8 cellular contexts compared by ENCODE assay signal in the genomic region with DNA sequence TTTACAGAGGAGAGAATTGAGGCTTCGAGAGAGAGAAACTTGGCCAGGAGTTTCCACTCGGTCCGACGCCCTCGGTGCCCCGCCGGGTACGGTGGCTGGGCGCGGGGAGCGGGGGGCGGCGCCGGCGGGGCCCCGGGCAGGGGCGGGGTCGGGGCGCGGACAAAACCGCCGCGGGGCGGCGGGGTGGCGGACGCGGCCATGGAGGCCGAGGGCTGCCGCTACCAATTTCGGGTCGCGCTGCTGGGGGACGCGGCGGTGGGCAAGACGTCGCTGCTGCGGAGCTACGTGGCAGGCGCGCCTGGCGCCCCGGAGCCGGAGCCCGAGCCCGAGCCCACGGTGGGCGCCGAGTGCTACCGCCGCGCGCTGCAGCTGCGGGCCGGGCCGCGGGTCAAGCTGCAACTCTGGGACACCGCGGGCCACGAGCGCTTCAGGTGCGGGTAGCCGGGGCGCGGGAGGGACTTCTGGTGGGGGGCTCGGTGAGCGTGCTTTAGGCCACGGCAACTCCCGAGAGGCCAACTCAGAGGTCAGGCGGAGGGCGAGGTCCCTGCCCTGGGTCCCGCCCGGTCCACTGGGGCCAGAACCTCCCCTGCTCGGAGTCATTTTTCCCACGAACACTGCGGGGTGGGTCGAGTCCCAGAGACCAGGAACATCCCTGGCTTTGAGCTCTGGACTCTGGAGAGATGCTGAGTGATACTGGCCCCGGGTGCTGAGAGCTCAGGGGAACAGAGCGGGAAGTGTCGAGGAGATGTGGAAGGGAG. TPM values are rescaled to one million over a fixed set of nuclear protein-coding genes. Genes with fewer than 3 reads are reported as not detected.
DNase-seq lines count a peak whose midpoint lies in the region; ATAC-seq and TF ChIP-seq lines count a peak whose summit lies in the region.

No MANE protein-coding gene starts in this region.

- DNase-seq in NCI-H2227 (lab: John Stamatoyannopoulos, UW; ENCODE audit: unreplicated experiment) (peak; percentile 30), NCI-H2227 treated with DMSO at 0.1 percent for 48 hours (lab: John Stamatoyannopoulos, UW) (no peak), NCI-H69 (lab: John Stamatoyannopoulos, UW) (peak; percentile 11), epithelial cell of esophagus (ENCODE audit: low read depth) (no peak), GM19240 (ENCODE audit: insufficient read length, low spot score) (no peak)
- DNase-seq in activated CD4-positive, alpha-beta T cell treated with anti-CD3 and anti-CD28 coated beads for 48 hours: no peak

- no peak for TF ChIP-seq RAD21 in neural cell (conservative IDR thresholded peaks at IDR 0.05)

- no peak for ATAC-seq in GM18868 (IDR thresholded peaks at IDR 0.05; ENCODE audit: unreplicated experiment)

- no peaks in the 10 kb centered on the region for H4K20me1 ChIP-seq in neural cell (ENCODE audit: insufficient read depth)

- H3K4me3 ChIP-seq in epithelial cell of esophagus (ENCODE audit: low read length) (peak overlapping the region; percentile 13), neural cell (ENCODE audit: low read length) (peak overlapping the region; percentile 52)

- no peaks in the 10 kb centered on the region for H3K9me2 ChIP-seq in neural cell (ENCODE audit: insufficient read depth, low read length)

- no peaks in the 10 kb centered on the region for H3K79me2 ChIP-seq in neural cell (replicated peaks; ENCODE audit: insufficient read depth, low read length)

- no peak overlapping the region for H3K9ac ChIP-seq in neural cell (ENCODE audit: low read length)

- TF ChIP-seq CTCF in epithelial cell of esophagus (IDR thresholded peaks at IDR 0.05; ENCODE audit: insufficient read depth, low read depth, low read length, missing control alignments) (no peak), neural cell (IDR thresholded peaks at IDR 0.05; ENCODE audit: poor library complexity, severe bottlenecking) (no peak)

- H3F3A ChIP-seq in neural cell (ENCODE audit: insufficient read depth, low read length, poor library complexity, severe bottlenecking): no peaks in the 10 kb centered on the region

- H3K4me2 ChIP-seq in neural cell (ENCODE audit: low read length): no peak overlapping the region

- no peak overlapping the region for H3K27ac ChIP-seq in neural cell (ENCODE audit: low read length)

- no peak overlapping the region for H2AFZ ChIP-seq in neural cell (ENCODE audit: low read depth, low read length)

- no peaks in the 10 kb centered on the region for H3K9me3 ChIP-seq in neural cell (ENCODE audit: low read length)

- TF ChIP-seq EP300 in neural cell (conservative IDR thresholded peaks at IDR 0.05; ENCODE audit: poor library complexity, severe bottlenecking): no peak

- peaks cover 5% of the 10 kb centered on the region for H3K27me3 ChIP-seq in neural cell (ENCODE audit: insufficient read depth, low read depth, low read length)

- H3K36me3 ChIP-seq in neural cell (ENCODE audit: insufficient read depth, low read length): no peaks in the 10 kb centered on the region

TF ChIP-seq in neural cell, 6 proteins besides CTCF, POLR2A, EP300 and RAD21:
- TF ChIP-seq EZH2 (IDR thresholded peaks at IDR 0.05; ENCODE audit: borderline replicate concordance, insufficient read depth, low read length, poor library complexity, severe bottlenecking): no peak
- no peak for TF ChIP-seq POLR2AphosphoS5 (IDR thresholded peaks at IDR 0.05)
- no peak for TF ChIP-seq SMC3 (conservative IDR thresholded peaks at IDR 0.05; ENCODE audit: poor library complexity)
- no peak for TF ChIP-seq MXI1 (conservative IDR thresholded peaks at IDR 0.05; ENCODE audit: poor library complexity, severe bottlenecking)
- TF ChIP-seq, protein P1, sequence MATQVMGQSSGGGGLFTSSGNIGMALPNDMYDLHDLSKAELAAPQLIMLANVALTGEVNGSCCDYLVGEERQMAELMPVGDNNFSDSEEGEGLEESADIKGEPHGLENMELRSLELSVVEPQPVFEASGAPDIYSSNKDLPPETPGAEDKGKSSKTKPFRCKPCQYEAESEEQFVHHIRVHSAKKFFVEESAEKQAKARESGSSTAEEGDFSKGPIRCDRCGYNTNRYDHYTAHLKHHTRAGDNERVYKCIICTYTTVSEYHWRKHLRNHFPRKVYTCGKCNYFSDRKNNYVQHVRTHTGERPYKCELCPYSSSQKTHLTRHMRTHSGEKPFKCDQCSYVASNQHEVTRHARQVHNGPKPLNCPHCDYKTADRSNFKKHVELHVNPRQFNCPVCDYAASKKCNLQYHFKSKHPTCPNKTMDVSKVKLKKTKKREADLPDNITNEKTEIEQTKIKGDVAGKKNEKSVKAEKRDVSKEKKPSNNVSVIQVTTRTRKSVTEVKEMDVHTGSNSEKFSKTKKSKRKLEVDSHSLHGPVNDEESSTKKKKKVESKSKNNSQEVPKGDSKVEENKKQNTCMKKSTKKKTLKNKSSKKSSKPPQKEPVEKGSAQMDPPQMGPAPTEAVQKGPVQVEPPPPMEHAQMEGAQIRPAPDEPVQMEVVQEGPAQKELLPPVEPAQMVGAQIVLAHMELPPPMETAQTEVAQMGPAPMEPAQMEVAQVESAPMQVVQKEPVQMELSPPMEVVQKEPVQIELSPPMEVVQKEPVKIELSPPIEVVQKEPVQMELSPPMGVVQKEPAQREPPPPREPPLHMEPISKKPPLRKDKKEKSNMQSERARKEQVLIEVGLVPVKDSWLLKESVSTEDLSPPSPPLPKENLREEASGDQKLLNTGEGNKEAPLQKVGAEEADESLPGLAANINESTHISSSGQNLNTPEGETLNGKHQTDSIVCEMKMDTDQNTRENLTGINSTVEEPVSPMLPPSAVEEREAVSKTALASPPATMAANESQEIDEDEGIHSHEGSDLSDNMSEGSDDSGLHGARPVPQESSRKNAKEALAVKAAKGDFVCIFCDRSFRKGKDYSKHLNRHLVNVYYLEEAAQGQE (IDR thresholded peaks at IDR 0.05; ENCODE audit: borderline replicate concordance): no peak
- no peak for TF ChIP-seq TAF1 (IDR thresholded peaks at IDR 0.05; ENCODE audit: low read depth)

RNA-seq across cellular contexts. Expression of a gene that starts 0.4 kb away (rescaled TPM):
- polyA plus RNA-seq in neural cell: not detected in 2 replicates
- polyA minus RNA-seq in neural cell: not detected in 2 replicates

RNA-seq across cellular contexts. Expression of a gene that starts 39.6 kb away (rescaled TPM):
- polyA plus RNA-seq in neural cell: 80.8 and 91.6 TPM in 2 replicates
- 47.5 and 50.9 TPM in 2 replicates for polyA minus RNA-seq in neural cell

RNA-seq across cellular contexts. Expression of a gene that starts 50.4 kb away (rescaled TPM):
- 49.0 and 59.3 TPM in 2 replicates for polyA plus RNA-seq in neural cell
- 22.6 TPM in 2 replicates for polyA minus RNA-seq in neural cell

RNA-seq across cellular contexts. Expression of a gene that starts 55.9 kb away (rescaled TPM):
- polyA plus RNA-seq in neural cell: not detected in 2 replicates
- polyA minus RNA-seq in neural cell: not detected in 2 replicates

Comparison
In these comparisons a context has a peak if more than half of its experiments do, and no peak if none do; other contexts are left out.
1. DNase-seq: peak in NCI-H2227 (single experiment) and NCI-H69 (single experiment); none in NCI-H2227 treated with DMSO at 0.1 percent for 48 hours (single experiment), epithelial cell of esophagus (single experiment), GM19240 (single experiment) and activated CD4-positive, alpha-beta T cell treated with anti-CD3 and anti-CD28 coated beads for 48 hours (single experiment).